ENCODE assay signal across 2 cellular contexts in the genomic region with DNA sequence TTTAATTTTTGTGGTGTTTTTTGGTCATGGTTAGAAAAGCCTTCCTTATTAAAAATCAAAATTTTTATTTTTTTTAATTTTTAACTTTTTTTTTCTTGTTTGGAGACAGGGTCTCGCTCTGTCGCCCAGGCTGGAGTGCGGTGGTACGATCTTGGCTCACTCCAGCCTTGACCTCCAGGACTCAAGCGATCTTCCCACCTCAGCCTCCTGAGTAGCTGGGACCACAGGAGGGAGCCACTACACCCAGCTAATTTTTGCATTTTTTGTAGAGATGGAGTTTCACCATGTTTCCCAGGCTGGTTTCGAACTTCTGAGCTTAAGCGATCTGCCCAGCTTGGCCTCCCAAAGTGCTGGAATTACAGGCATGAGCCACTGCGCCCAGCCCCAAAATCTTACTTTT.
TF ChIP-seq lines count a peak whose summit lies in the region.

No MANE protein-coding gene starts in this region.

TF ChIP-seq in K562, 482 proteins besides CTCF, POLR2A, EP300 and RAD21:
- TF ChIP-seq, protein P1, sequence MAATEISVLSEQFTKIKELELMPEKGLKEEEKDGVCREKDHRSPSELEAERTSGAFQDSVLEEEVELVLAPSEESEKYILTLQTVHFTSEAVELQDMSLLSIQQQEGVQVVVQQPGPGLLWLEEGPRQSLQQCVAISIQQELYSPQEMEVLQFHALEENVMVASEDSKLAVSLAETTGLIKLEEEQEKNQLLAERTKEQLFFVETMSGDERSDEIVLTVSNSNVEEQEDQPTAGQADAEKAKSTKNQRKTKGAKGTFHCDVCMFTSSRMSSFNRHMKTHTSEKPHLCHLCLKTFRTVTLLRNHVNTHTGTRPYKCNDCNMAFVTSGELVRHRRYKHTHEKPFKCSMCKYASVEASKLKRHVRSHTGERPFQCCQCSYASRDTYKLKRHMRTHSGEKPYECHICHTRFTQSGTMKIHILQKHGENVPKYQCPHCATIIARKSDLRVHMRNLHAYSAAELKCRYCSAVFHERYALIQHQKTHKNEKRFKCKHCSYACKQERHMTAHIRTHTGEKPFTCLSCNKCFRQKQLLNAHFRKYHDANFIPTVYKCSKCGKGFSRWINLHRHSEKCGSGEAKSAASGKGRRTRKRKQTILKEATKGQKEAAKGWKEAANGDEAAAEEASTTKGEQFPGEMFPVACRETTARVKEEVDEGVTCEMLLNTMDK (IDR thresholded peaks at IDR 0.05; ENCODE audit: borderline replicate concordance, insufficient read depth, low read depth, low read length, poor library complexity, severe bottlenecking) = peak; percentile 73

TF ChIP-seq in HepG2, 621 proteins besides CTCF, POLR2A, EP300 and RAD21:
- TF ChIP-seq, protein P2, sequence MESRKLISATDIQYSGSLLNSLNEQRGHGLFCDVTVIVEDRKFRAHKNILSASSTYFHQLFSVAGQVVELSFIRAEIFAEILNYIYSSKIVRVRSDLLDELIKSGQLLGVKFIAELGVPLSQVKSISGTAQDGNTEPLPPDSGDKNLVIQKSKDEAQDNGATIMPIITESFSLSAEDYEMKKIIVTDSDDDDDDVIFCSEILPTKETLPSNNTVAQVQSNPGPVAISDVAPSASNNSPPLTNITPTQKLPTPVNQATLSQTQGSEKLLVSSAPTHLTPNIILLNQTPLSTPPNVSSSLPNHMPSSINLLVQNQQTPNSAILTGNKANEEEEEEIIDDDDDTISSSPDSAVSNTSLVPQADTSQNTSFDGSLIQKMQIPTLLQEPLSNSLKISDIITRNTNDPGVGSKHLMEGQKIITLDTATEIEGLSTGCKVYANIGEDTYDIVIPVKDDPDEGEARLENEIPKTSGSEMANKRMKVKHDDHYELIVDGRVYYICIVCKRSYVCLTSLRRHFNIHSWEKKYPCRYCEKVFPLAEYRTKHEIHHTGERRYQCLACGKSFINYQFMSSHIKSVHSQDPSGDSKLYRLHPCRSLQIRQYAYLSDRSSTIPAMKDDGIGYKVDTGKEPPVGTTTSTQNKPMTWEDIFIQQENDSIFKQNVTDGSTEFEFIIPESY (CRISPR knock-in tag; IDR thresholded peaks at IDR 0.05) = 0 out of 2 replicates have a peak, but pooled peaks have one; percentile 14
- TF ChIP-seq STAG1 (CRISPR knock-in tag; IDR thresholded peaks at IDR 0.05) = peak; percentile 53
- peak; percentile 36; the same call in 1 of the 2 replicates for TF ChIP-seq SMC3 (IDR thresholded peaks at IDR 0.05; ENCODE audit: low read length)
- TF ChIP-seq ZBTB38 (CRISPR knock-in tag; IDR thresholded peaks at IDR 0.05) = 0 out of 2 replicates have a peak, but pooled peaks have one; percentile 24
